25 cellular contexts compared by ENCODE assay signal in the genomic region with DNA sequence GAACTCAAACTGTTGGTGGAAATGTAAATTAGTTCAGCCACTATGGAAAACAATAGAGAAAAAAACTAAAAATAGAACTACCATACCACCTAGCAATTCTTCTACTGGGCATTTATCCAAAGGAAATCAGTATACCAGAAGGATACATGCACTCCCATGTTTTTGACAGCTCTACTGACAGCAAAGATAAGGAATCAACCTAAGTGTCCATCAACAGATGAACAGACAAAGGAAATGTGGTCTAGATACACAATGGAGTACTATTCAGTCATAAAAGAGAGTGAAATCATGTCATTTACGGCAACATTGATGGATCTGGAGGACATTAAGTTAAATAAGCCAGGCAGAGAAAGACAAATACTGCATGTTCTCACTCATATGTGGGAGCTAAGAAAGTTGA.
"Had no signal": no experiment of that assay in that cellular context is flagged by ENCODE, and none has a peak within 500 bp of the region (broad histone marks: within the 10 kb centered on the region; RNA-seq: fewer than 3 reads in every experiment).

No MANE protein-coding gene starts in this region.

- H3K4me1 Mint-ChIP-seq: nephron had no signal

- H3K79me2 ChIP-seq: hepatocyte had no signal

- ATAC-seq: naive thymus-derived CD8-positive, alpha-beta T cell; right lobe of liver; stimulated activated naive B cell treated with anti-CD40 and anti-IgM and Interleukin-4, amounts not matched to agents 10 μg/mL and 1 μg/mL and 100 μg/mL, for 72 hours; stimulated activated naive CD8-positive, alpha-beta T cell treated with anti-CD3 and anti-CD28 coated beads, Interleukin-15, Interleukin-2, amounts not matched to agents 100 U/mL and 50 U/mL, for 24 hours had no signal

- DNase-seq: islet precursor cell; left ventricle myocardium inferior; mammary epithelial cell; mesenchymal stem cell; naive thymus-derived CD8-positive, alpha-beta T cell; occipital lobe; ovary; right lobe of liver; stimulated activated CD4-positive, alpha-beta T cell treated with anti-CD3 and anti-CD28 coated beads, Interleukin-12 subunit alpha, Interleukin-12 subunit beta, amount 100 ng/mL, for 4 hours; stimulated activated CD4-positive, alpha-beta T cell treated with anti-CD3 and anti-CD28 coated beads, Interleukin-15, amount 100 ng/mL, for 24 hours; stimulated activated CD4-positive, alpha-beta T cell treated with anti-CD3 and anti-CD28 coated beads, Interleukin-2, amount 100 ng/mL, for 24 hours; stimulated activated CD4-positive, alpha-beta T cell treated with anti-CD3 and anti-CD28 coated beads, Interleukin-4, amount 100 ng/mL, for 1 hour; stimulated activated naive B cell treated with anti-CD40 and anti-IgM and Interleukin-4, amounts not matched to agents 10 μg/mL and 1 μg/mL and 100 μg/mL, for 72 hours; stimulated activated naive CD8-positive, alpha-beta T cell treated with anti-CD3 and anti-CD28 coated beads, Interleukin-15, Interleukin-2, amounts not matched to agents 100 U/mL and 50 U/mL, for 24 hours; stomach; testis; thyroid gland; transverse colon; upper lobe of left lung had no signal

- H3K27me3 ChIP-seq: hepatocyte, neural progenitor cell, neutrophil, ovary, right atrium auricular region, right lobe of liver, stomach, testis, thyroid gland, transverse colon, upper lobe of left lung had no signal

- H3K4me2 ChIP-seq: hepatocyte, neural progenitor cell had no signal

- H2AFZ ChIP-seq: hepatocyte, neural progenitor cell had no signal

- H3K4me3 ChIP-seq: hepatocyte, left ventricle myocardium inferior, neural progenitor cell, ovary, right atrium auricular region, right lobe of liver, stomach, testis, thyroid gland, transverse colon, upper lobe of left lung had no signal

- H3K9me3 ChIP-seq: neutrophil, testis, thyroid gland had no signal

- H3K27me3 Mint-ChIP-seq: naive thymus-derived CD8-positive, alpha-beta T cell; progenitor cell of endocrine pancreas; stimulated activated naive B cell treated with anti-CD40 and anti-IgM and Interleukin-4, amounts not matched to agents 10 μg/mL and 1 μg/mL and 100 μg/mL, for 72 hours had no signal

- H3K36me3 ChIP-seq: neural progenitor cell, neutrophil, ovary, right atrium auricular region, right lobe of liver, thyroid gland, transverse colon, upper lobe of left lung had no signal

- H3K27ac Mint-ChIP-seq: nephron; progenitor cell of endocrine pancreas; stimulated activated naive B cell treated with anti-CD40 and anti-IgM and Interleukin-4, amounts not matched to agents 10 μg/mL and 1 μg/mL and 100 μg/mL, for 72 hours had no signal

- H3K27ac ChIP-seq: hepatocyte, left ventricle myocardium inferior, neural progenitor cell, neutrophil, ovary, right atrium auricular region, right lobe of liver, stomach, testis, thyroid gland, transverse colon, upper lobe of left lung had no signal

- H3K4me3 Mint-ChIP-seq: nephron; neural progenitor cell; stimulated activated naive B cell treated with anti-CD40 and anti-IgM and Interleukin-4, amounts not matched to agents 10 μg/mL and 1 μg/mL and 100 μg/mL, for 72 hours had no signal

- H3K4me1 ChIP-seq: left ventricle myocardium inferior, right atrium auricular region, right lobe of liver, stomach, testis, thyroid gland, transverse colon, upper lobe of left lung had no signal

- H3K9ac ChIP-seq: neural progenitor cell had no signal
